In genomic region chr7:2438181-2438580, GRCh38 we compare ENCODE assay signal across 1 cellular context.
TF ChIP-seq lines count a peak whose summit lies in the region.

No MANE protein-coding gene starts in this region.

TF ChIP-seq in WTC11, 78 proteins besides CTCF, POLR2A, EP300 and RAD21 (continued from another document):
- TF ChIP-seq ZBTB43 (CRISPR knock-in tag; IDR thresholded peaks at IDR 0.05), result no peak
- TF ChIP-seq TEAD1 (CRISPR knock-in tag; IDR thresholded peaks at IDR 0.05), result no peak
- no peak for TF ChIP-seq ARID4B (CRISPR knock-in tag; IDR thresholded peaks at IDR 0.05; ENCODE audit: borderline replicate concordance)
- TF ChIP-seq ZNF317 (CRISPR knock-in tag; IDR thresholded peaks at IDR 0.05; ENCODE audit: borderline replicate concordance, low read depth), result no peak
- TF ChIP-seq MAX (CRISPR knock-in tag; IDR thresholded peaks at IDR 0.05), result no peak
- no peak for TF ChIP-seq E2F1 (CRISPR knock-in tag; IDR thresholded peaks at IDR 0.05)
- no peak for TF ChIP-seq ZNF512 (CRISPR knock-in tag; IDR thresholded peaks at IDR 0.05; ENCODE audit: borderline replicate concordance)
